ENCODE assay signal across 8 cellular contexts in the genomic region with DNA sequence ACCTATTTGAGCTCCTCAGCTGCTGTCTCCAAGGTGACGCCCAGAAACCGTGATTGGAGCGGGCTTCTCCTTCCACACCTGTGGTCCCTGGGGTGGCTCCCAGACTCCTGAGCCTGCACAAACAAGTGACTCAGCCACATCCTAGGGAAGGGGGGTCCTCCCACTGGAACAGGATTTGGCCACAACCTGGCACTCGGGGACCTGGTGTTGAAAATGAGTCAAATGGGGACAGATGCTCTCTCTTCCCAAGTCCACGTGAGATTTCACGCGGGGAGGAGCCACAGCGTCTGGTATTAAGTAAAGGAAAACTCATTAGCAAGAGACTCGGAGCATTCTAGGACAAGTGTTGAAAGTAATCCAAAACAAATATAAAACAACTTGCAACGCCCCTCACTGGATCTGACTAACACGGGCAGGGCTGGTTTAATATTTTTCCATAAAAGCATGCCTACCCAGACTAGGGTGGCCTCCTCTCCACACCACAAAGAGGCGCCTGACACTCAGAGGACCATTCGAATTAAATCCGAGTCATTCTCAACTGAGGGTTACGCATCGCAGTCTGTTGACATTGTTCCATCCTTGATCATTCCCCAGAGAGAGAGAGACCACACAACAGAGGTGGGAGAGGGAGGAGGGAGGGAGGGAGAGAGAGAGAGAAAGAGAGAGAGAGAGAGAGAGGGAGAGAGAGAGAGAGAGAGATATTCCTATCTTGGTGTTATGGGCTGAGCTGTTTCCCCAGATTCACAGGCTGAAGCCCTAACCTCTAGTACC.
DNase-seq lines count a peak whose midpoint lies in the region; ATAC-seq and TF ChIP-seq lines count a peak whose summit lies in the region.

No MANE protein-coding gene starts in this region.

- H3K4me3 ChIP-seq in coronary artery: peak overlapping the region; percentile 5

- TF ChIP-seq CTCF in AG09319 (IDR thresholded peaks at IDR 0.05; ENCODE audit: low read depth, low read length): peak; percentile 22
- TF ChIP-seq CTCF in coronary artery (IDR thresholded peaks at IDR 0.05): peak; percentile 22

- DNase-seq in AG09319 (ENCODE audit: extremely low read depth, low read depth) (peak; percentile 49), NCI-H1694 (lab: John Stamatoyannopoulos, UW) (peak; percentile 81), coronary artery (ENCODE audit: low spot score) (peak; percentile 92), myocyte (ENCODE audit: low read depth) (peak; percentile 93), GM19240 (ENCODE audit: insufficient read length, low spot score) (no peak), superior temporal gyrus (ENCODE audit: extremely low spot score) (no peak), activated T-cell treated with anti-CD3 and anti-CD28 coated beads for 4 hours (no peak)

- H3K27ac ChIP-seq in coronary artery: peak overlapping the region; percentile 68 to 91

- no peak for ATAC-seq in HG03159 (IDR thresholded peaks at IDR 0.05; ENCODE audit: unreplicated experiment)

Comparison
In these comparisons a context has a peak if more than half of its experiments do, and no peak if none do; other contexts are left out.
1. DNase-seq: peak in AG09319 (single experiment), NCI-H1694 (single experiment), coronary artery (single experiment) and myocyte (single experiment); none in GM19240 (single experiment), superior temporal gyrus (single experiment) and activated T-cell treated with anti-CD3 and anti-CD28 coated beads for 4 hours (single experiment).